8 cellular contexts compared by ENCODE assay signal in genomic region chr5:43073597-43074546, GRCh38. TPM values are rescaled to one million over a fixed set of nuclear protein-coding genes. Genes with fewer than 3 reads are reported as not detected.
A peak's percentile ranks its signal among the peaks of the same experiment; 100 is the strongest.
DNase-seq lines count a peak whose midpoint lies in the region; ATAC-seq and TF ChIP-seq lines count a peak whose summit lies in the region.

No MANE protein-coding gene starts in this region.

- H3K9me3 ChIP-seq in right atrium auricular region (no peaks in the 10 kb centered on the region), ascending aorta (no peaks in the 10 kb centered on the region), right lobe of liver (no peaks in the 10 kb centered on the region)

- ATAC-seq in left ventricle myocardium superior = peak; percentile 21
- peak; percentile 65 to 76 (median 66) for ATAC-seq in right lobe of liver
- ATAC-seq in HG02571 (IDR thresholded peaks at IDR 0.05; ENCODE audit: unreplicated experiment) = no peak
- no peak for ATAC-seq in GM18873 (IDR thresholded peaks at IDR 0.05; ENCODE audit: low FRiP score, unreplicated experiment)

- H3K36me3 ChIP-seq in right atrium auricular region = peaks cover 16% of the 10 kb centered on the region
- H3K36me3 ChIP-seq in ascending aorta = peaks cover 5 to 25% of the 10 kb centered on the region in 2 donors
- H3K36me3 ChIP-seq in right lobe of liver = peaks cover 0 to 17% (median 7%) of the 10 kb centered on the region in 4 donors

- H3K4me1 ChIP-seq in right atrium auricular region (peaks cover 0 to 25% of the 10 kb centered on the region in 2 donors), ascending aorta (peaks cover 0 to 4% of the 10 kb centered on the region in 2 donors), right lobe of liver (peaks cover 0 to 20% (median 6%) of the 10 kb centered on the region in 4 donors)

- intact Hi-C loops in left ventricle myocardium superior (cut with micrococcal nuclease) (no loop called here), ascending aorta (cut with DNase I) (no loop called here), right lobe of liver (cut with DNase I) (no loop called here)

- TF ChIP-seq POLR2A in right lobe of liver (IDR thresholded peaks at IDR 0.05) = no peak

- DNase-seq in left ventricle myocardium superior (no peak), right atrium auricular region (ENCODE audit: low spot score) (no peak), MV-4-11 (lab: John Stamatoyannopoulos, UW) (peak; percentile 53), SHP77 treated with DMSO at 0.1 percent for 48 hours (lab: John Stamatoyannopoulos, UW) (peak; percentile 13), ascending aorta (ENCODE audit: low spot score in 2 of 2) (no peak), right lobe of liver (no peak)

- no peak overlapping the region for H3K4me3 ChIP-seq in right atrium auricular region
- no peak overlapping the region for H3K4me3 ChIP-seq in ascending aorta
- H3K4me3 ChIP-seq in right lobe of liver = no peak overlapping the region

- H3K27me3 ChIP-seq in right atrium auricular region (no peaks in the 10 kb centered on the region), ascending aorta (no peaks in the 10 kb centered on the region), right lobe of liver (no peaks in the 10 kb centered on the region)

- TF ChIP-seq CTCF in right atrium auricular region (IDR thresholded peaks at IDR 0.05) = peak in 1 of 2 donors; percentile 62
- peak in 2 of 3 experiments; percentile 31 to 36 for TF ChIP-seq CTCF in ascending aorta (IDR thresholded peaks at IDR 0.05)
- TF ChIP-seq CTCF in right lobe of liver (IDR thresholded peaks at IDR 0.05) = peak; percentile 59 to 76 (median 67)

- H3K27ac ChIP-seq in right atrium auricular region = no peak overlapping the region
- H3K27ac ChIP-seq in ascending aorta = no peak overlapping the region
- H3K27ac ChIP-seq in right lobe of liver = no peak overlapping the region

- 85% methylated on average over 10 of the region's 12 CpGs for WGBS in right lobe of liver (ENCODE audit: insufficient coverage, low coverage, low lambda C conversion rate, missing lambda C conversion rate)

RNA-seq across cellular contexts. Expression of gene ANXA2R, which starts 33.8 kb away (rescaled TPM):
- total RNA-seq in left ventricle myocardium superior = 1.2 TPM
- under 1 TPM in 1 of 2 donors, not detected in 1; 0.63 TPM for total RNA-seq in right atrium auricular region
- total RNA-seq in ascending aorta = 5.1 TPM
- 1 to 10 TPM in 1 of 6 experiments, under 1 TPM in 5; 0.21 to 1.1 (median 0.41) TPM for total RNA-seq in right lobe of liver

RNA-seq across cellular contexts. Expression of gene ZNF131, which starts 46.8 kb away (rescaled TPM):
- total RNA-seq in left ventricle myocardium superior (14.5 TPM), right atrium auricular region (10 to 100 TPM; 14.8 to 16.4 TPM), ascending aorta (61.2 TPM), right lobe of liver (10 to 100 TPM in 5 of 6 experiments, 1 to 10 TPM in 1; 9.6 to 16.3 (median 12.1) TPM)

Comparison
In these comparisons a context has a peak if more than half of its experiments do, and no peak if none do; other contexts are left out.
1. ATAC-seq: peak in left ventricle myocardium superior (single experiment) and right lobe of liver (4 of 4); none in HG02571 (single experiment) and GM18873 (single experiment).
2. DNase-seq: peak in MV-4-11 (single experiment) and SHP77 treated with DMSO at 0.1 percent for 48 hours (single experiment); none in left ventricle myocardium superior (single experiment), right atrium auricular region (single experiment), ascending aorta (0 of 2) and right lobe of liver (0 of 3).